In the genomic region with DNA sequence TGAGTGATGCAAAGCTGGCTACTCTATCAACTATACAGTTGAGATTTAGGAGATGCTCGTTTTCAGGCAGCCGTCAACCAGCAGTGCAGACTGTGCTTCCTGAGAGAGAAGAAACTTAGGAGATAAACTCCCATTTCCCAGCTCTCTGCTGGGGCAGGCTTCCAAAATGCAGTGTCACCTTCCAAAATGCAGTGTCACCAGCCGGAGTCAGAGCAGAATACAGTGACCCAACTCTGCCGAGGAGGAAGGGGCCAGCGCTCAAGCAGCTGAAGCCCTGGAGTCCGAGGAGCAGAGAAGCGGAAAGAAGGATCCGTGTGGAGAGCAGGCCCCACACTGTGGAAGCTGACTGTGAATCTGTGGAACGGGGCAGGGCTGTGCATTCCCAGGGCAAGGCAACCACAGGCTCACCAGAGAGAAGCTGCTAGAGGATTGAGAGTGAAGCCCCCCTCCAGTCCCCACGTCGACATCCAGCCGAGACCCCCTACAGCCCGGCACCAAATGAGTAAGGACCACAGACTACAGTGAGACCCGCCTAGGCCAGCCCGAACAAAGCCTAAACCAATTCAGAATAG, we compare ENCODE assay signal across 21 cellular contexts. TPM values are rescaled to one million over a fixed set of nuclear protein-coding genes. Genes with fewer than 3 reads are reported as not detected.
"Had no signal": no experiment of that assay in that cellular context is flagged by ENCODE, and none has a peak within 500 bp of the region (broad histone marks: within the 10 kb centered on the region; RNA-seq: fewer than 3 reads in every experiment).

No MANE protein-coding gene starts in this region.

- H3K9me3 ChIP-seq: ascending aorta, body of pancreas had no signal

- H3K4me3 ChIP-seq: ascending aorta, body of pancreas had no signal

- H3K27me3 ChIP-seq: ascending aorta, body of pancreas had no signal

- H3K4me1 ChIP-seq: ascending aorta, body of pancreas had no signal

- H3K27ac ChIP-seq: ascending aorta, body of pancreas had no signal

- H3K36me3 ChIP-seq: ascending aorta had no signal

- FAIRE-seq: bronchial epithelial cell, RCC 7860, TTC549 had no signal

- DNase-seq: activated CD4-positive, alpha-beta T cell treated with anti-CD3 and anti-CD28 coated beads for 36 hours; activated CD4-positive, CD25-positive, alpha-beta regulatory T cell; activated CD8-positive, alpha-beta memory T cell treated with anti-CD3 and anti-CD28 coated beads, Interleukin-2, amount 50 U/mL, for 4 hours; activated CD8-positive, alpha-beta T cell treated with anti-CD3 and anti-CD28 coated beads for 36 hours; activated naive CD4-positive, alpha-beta T cell; activated naive CD8-positive, alpha-beta T cell treated with anti-CD3 and anti-CD28 coated beads, Interleukin-2, amount 50 U/mL, for 24 hours; activated T-cell treated with anti-CD3 and anti-CD28 coated beads, Interleukin-2, amount 50 U/mL, for 72 hours; amniotic stem cell; body of pancreas; central memory CD4-positive, alpha-beta T cell; Kasumi-1; NCI-H2227 treated with DMSO at 0.1 percent for 48 hours; NCI-H446 treated with DMSO at 0.1 percent for 48 hours; PC-3; T1000 had no signal

- ATAC-seq: activated CD4-positive, alpha-beta T cell treated with anti-CD3 and anti-CD28 coated beads for 36 hours; activated CD8-positive, alpha-beta T cell treated with anti-CD3 and anti-CD28 coated beads for 36 hours; activated naive CD8-positive, alpha-beta T cell treated with anti-CD3 and anti-CD28 coated beads, Interleukin-2, amount 50 U/mL, for 24 hours; activated T-cell treated with anti-CD3 and anti-CD28 coated beads, Interleukin-2, amount 50 U/mL, for 72 hours; body of pancreas; PC-3 had no signal

RNA-seq across cellular contexts. Expression of gene KRTAP12-1, which starts 0.7 kb away (rescaled TPM):
- total RNA-seq: activated CD4-positive, alpha-beta T cell treated with anti-CD3 and anti-CD28 coated beads for 36 hours; activated CD8-positive, alpha-beta T cell treated with anti-CD3 and anti-CD28 coated beads for 36 hours; activated T-cell treated with anti-CD3 and anti-CD28 coated beads, Interleukin-2, amount 50 U/mL, for 72 hours; activated T-helper 2 cell treated with anti-CD3 and anti-CD28 coated beads, Interferon-gamma antibody, Interleukin-2, Interleukin-4, amounts not matched to agents 10 μg/mL and 5 μg/mL and 100 μg/mL, durations not matched to agents 14 hours and 24 hours and 36 hours; ascending aorta; body of pancreas; bronchial epithelial cell; SK-MEL-5 had no signal

RNA-seq across cellular contexts. Expression of gene KRTAP10-12, which starts 14.3 kb away (rescaled TPM):
- total RNA-seq: activated CD4-positive, alpha-beta T cell treated with anti-CD3 and anti-CD28 coated beads for 36 hours; activated CD8-positive, alpha-beta T cell treated with anti-CD3 and anti-CD28 coated beads for 36 hours; activated T-cell treated with anti-CD3 and anti-CD28 coated beads, Interleukin-2, amount 50 U/mL, for 72 hours; activated T-helper 2 cell treated with anti-CD3 and anti-CD28 coated beads, Interferon-gamma antibody, Interleukin-2, Interleukin-4, amounts not matched to agents 10 μg/mL and 5 μg/mL and 100 μg/mL, durations not matched to agents 14 hours and 24 hours and 36 hours; ascending aorta; body of pancreas; bronchial epithelial cell; PC-3; SK-MEL-5 had no signal

RNA-seq across cellular contexts. Expression of gene KRTAP12-2, which starts 15.9 kb away (rescaled TPM):
- total RNA-seq: activated CD4-positive, alpha-beta T cell treated with anti-CD3 and anti-CD28 coated beads for 36 hours; activated CD8-positive, alpha-beta T cell treated with anti-CD3 and anti-CD28 coated beads for 36 hours; activated T-cell treated with anti-CD3 and anti-CD28 coated beads, Interleukin-2, amount 50 U/mL, for 72 hours; activated T-helper 2 cell treated with anti-CD3 and anti-CD28 coated beads, Interferon-gamma antibody, Interleukin-2, Interleukin-4, amounts not matched to agents 10 μg/mL and 5 μg/mL and 100 μg/mL, durations not matched to agents 14 hours and 24 hours and 36 hours; ascending aorta; body of pancreas; bronchial epithelial cell; PC-3; SK-MEL-5 had no signal

RNA-seq across cellular contexts. Expression of gene KRTAP12-3, which starts 24.9 kb away (rescaled TPM):
- total RNA-seq: activated CD4-positive, alpha-beta T cell treated with anti-CD3 and anti-CD28 coated beads for 36 hours; activated CD8-positive, alpha-beta T cell treated with anti-CD3 and anti-CD28 coated beads for 36 hours; activated T-cell treated with anti-CD3 and anti-CD28 coated beads, Interleukin-2, amount 50 U/mL, for 72 hours; activated T-helper 2 cell treated with anti-CD3 and anti-CD28 coated beads, Interferon-gamma antibody, Interleukin-2, Interleukin-4, amounts not matched to agents 10 μg/mL and 5 μg/mL and 100 μg/mL, durations not matched to agents 14 hours and 24 hours and 36 hours; ascending aorta; body of pancreas; bronchial epithelial cell; PC-3; SK-MEL-5 had no signal

RNA-seq across cellular contexts. Expression of gene KRTAP12-4, which starts 28.2 kb away (rescaled TPM):
- total RNA-seq: activated CD4-positive, alpha-beta T cell treated with anti-CD3 and anti-CD28 coated beads for 36 hours; activated CD8-positive, alpha-beta T cell treated with anti-CD3 and anti-CD28 coated beads for 36 hours; activated T-cell treated with anti-CD3 and anti-CD28 coated beads, Interleukin-2, amount 50 U/mL, for 72 hours; activated T-helper 2 cell treated with anti-CD3 and anti-CD28 coated beads, Interferon-gamma antibody, Interleukin-2, Interleukin-4, amounts not matched to agents 10 μg/mL and 5 μg/mL and 100 μg/mL, durations not matched to agents 14 hours and 24 hours and 36 hours; ascending aorta; body of pancreas; bronchial epithelial cell; PC-3; SK-MEL-5 had no signal
